Comparison of ENCODE assay signal across 14 cellular contexts in genomic region chr3:156688849-156689452, GRCh38. TPM values are rescaled to one million over a fixed set of nuclear protein-coding genes. Genes with fewer than 3 reads are reported as not detected.
A peak's percentile ranks its signal among the peaks of the same experiment; 100 is the strongest.
DNase-seq lines count a peak whose midpoint lies in the region; ATAC-seq and TF ChIP-seq lines count a peak whose summit lies in the region.
"Had no signal": no experiment of that assay in that cellular context is flagged by ENCODE, and none has a peak within 500 bp of the region (broad histone marks: within the 10 kb centered on the region; RNA-seq: fewer than 3 reads in every experiment).

No MANE protein-coding gene starts in this region.

- ATAC-seq in natural killer cell treated with Interleukin-12 subunit alpha and Interleukin-12 subunit beta and Interleukin-15 and Interleukin-18, amount 100 ng/mL, for 72 hours, result no peak
- no peak for ATAC-seq in natural killer cell

- H3K27ac ChIP-seq in fibroblast of lung (ENCODE audit: insufficient read depth, low read length), result peak overlapping the region; percentile 75
- H3K27ac ChIP-seq: C4-2B, prostate gland, SJCRH30 had no signal

- H3K79me2 ChIP-seq in fibroblast of lung (ENCODE audit: control insufficient read depth, insufficient read depth, low read length), result peaks cover 83% of the 10 kb centered on the region

- no peak overlapping the region for H3K4me2 ChIP-seq in fibroblast of lung (ENCODE audit: extremely low read depth, insufficient read depth, low read length)

- peaks cover 23% of the 10 kb centered on the region for H3K4me1 ChIP-seq in fibroblast of lung (ENCODE audit: control insufficient read depth, extremely low read depth, insufficient read depth, low read length)

- no peaks in the 10 kb centered on the region for H4K20me1 ChIP-seq in fibroblast of lung (ENCODE audit: control insufficient read depth, extremely low read depth, insufficient read depth, low read length)

- peak overlapping the region in 1 of 4 experiments; percentile 11 for H3K4me3 ChIP-seq in fibroblast of lung (replicated peaks in 1 of 4; ENCODE audit: control extremely low read depth in 1 of 4, insufficient read depth in 1 of 4, low read depth in 3 of 4, low read length in 4 of 4)
- H3K4me3 ChIP-seq: prostate gland, SJCRH30 had no signal

- H3K4me1 Mint-ChIP-seq in natural killer cell treated with Interleukin-12 subunit alpha and Interleukin-12 subunit beta and Interleukin-15 and Interleukin-18, amount 100 ng/mL, for 72 hours (ENCODE audit: low read depth in 2 of 2), result peaks cover 54 to 61% of the 10 kb centered on the region in 2 donors
- peaks cover 72 to 74% of the 10 kb centered on the region in 2 donors for H3K4me1 Mint-ChIP-seq in natural killer cell

- TF ChIP-seq CTCF in natural killer cell (IDR thresholded peaks at IDR 0.05) (no peak), fibroblast of lung (conservative IDR thresholded peaks at IDR 0.05 in 1 of 2, IDR thresholded peaks at IDR 0.05 in 1 of 2; ENCODE audit: low read depth in 1 of 2, low read length in 2 of 2) (no peak)

- peak overlapping the region; percentile 69 for H3K4me3 Mint-ChIP-seq in natural killer cell treated with Interleukin-12 subunit alpha and Interleukin-12 subunit beta and Interleukin-15 and Interleukin-18, amount 100 ng/mL, for 72 hours
- H3K4me3 Mint-ChIP-seq in natural killer cell, result no peak overlapping the region
- H3K4me3 Mint-ChIP-seq: activated CD4-positive, alpha-beta memory T cell treated with anti-CD3 and anti-CD28 coated beads for 36 hours had no signal

- H3K36me3 ChIP-seq in fibroblast of lung (ENCODE audit: control insufficient read depth, insufficient read depth, low read length), result no peaks in the 10 kb centered on the region
- H3K36me3 ChIP-seq: prostate gland had no signal

- H3K9me3 Mint-ChIP-seq in natural killer cell treated with Interleukin-12 subunit alpha and Interleukin-12 subunit beta and Interleukin-15 and Interleukin-18, amount 100 ng/mL, for 72 hours, result no peaks in the 10 kb centered on the region
- no peaks in the 10 kb centered on the region for H3K9me3 Mint-ChIP-seq in natural killer cell
- H3K9me3 Mint-ChIP-seq: activated CD4-positive, alpha-beta memory T cell treated with anti-CD3 and anti-CD28 coated beads for 36 hours had no signal

- H3K9ac ChIP-seq in fibroblast of lung (ENCODE audit: insufficient read depth, low read length), result no peak overlapping the region

- H2AFZ ChIP-seq in fibroblast of lung (ENCODE audit: low read length), result no peak overlapping the region

- no peaks in the 10 kb centered on the region for H3K27me3 Mint-ChIP-seq in natural killer cell treated with Interleukin-12 subunit alpha and Interleukin-12 subunit beta and Interleukin-15 and Interleukin-18, amount 100 ng/mL, for 72 hours
- no peaks in the 10 kb centered on the region for H3K27me3 Mint-ChIP-seq in natural killer cell (ENCODE audit: low read depth in 2 of 2)
- H3K27me3 Mint-ChIP-seq: activated CD4-positive, alpha-beta memory T cell treated with anti-CD3 and anti-CD28 coated beads for 36 hours had no signal

- no peaks in the 10 kb centered on the region for H3K9me3 ChIP-seq in fibroblast of lung (ENCODE audit: control insufficient read depth, insufficient read depth, low read depth, low read length)
- H3K9me3 ChIP-seq: prostate gland, SJCRH30 had no signal

- no peak for DNase-seq in natural killer cell treated with Interleukin-12 subunit alpha and Interleukin-12 subunit beta and Interleukin-15 and Interleukin-18, amount 100 ng/mL, for 72 hours (ENCODE audit: low spot score)
- DNase-seq in natural killer cell (no peak), NCI-H2029 (lab: John Stamatoyannopoulos, UW) (peak; percentile 36), fibroblast of lung (ENCODE audit: low read depth in 2 of 2) (no peak), GM19238 (ENCODE audit: insufficient read length, low spot score) (no peak), hippocampal formation (lab: John Stamatoyannopoulos, UW) (no peak), KBM-7 (no peak)
- DNase-seq: activated CD4-positive, alpha-beta memory T cell treated with anti-CD3 and anti-CD28 coated beads for 36 hours; anterior cingulate cortex; cortex of kidney; NCI-H187; SJCRH30 had no signal

- peak overlapping the region; percentile 60 to 92 for H3K27ac Mint-ChIP-seq in natural killer cell treated with Interleukin-12 subunit alpha and Interleukin-12 subunit beta and Interleukin-15 and Interleukin-18, amount 100 ng/mL, for 72 hours
- peak overlapping the region in 1 of 2 donors; percentile 41 for H3K27ac Mint-ChIP-seq in natural killer cell

- no peaks in the 10 kb centered on the region for H3K27me3 ChIP-seq in fibroblast of lung (ENCODE audit: control insufficient read depth, insufficient read depth, low read length)
- H3K27me3 ChIP-seq: SJCRH30 had no signal

- intact Hi-C loops in natural killer cell (cut with micrococcal nuclease), result no loop called here

- peaks cover 16% of the 10 kb centered on the region for H3K36me3 Mint-ChIP-seq in natural killer cell treated with Interleukin-12 subunit alpha and Interleukin-12 subunit beta and Interleukin-15 and Interleukin-18, amount 100 ng/mL, for 72 hours
- H3K36me3 Mint-ChIP-seq in natural killer cell, result no peaks in the 10 kb centered on the region

- in situ Hi-C loops in KBM-7 (cut with MboI; ENCODE audit: low pct_unique_long_range_greater_than_20kb, low sequenced_read_pairs), result no loop called here

RNA-seq across cellular contexts. Expression of gene TIPARP, which starts 14.6 kb away (rescaled TPM):
- total RNA-seq in natural killer cell treated with Interleukin-12 subunit alpha and Interleukin-12 subunit beta and Interleukin-15 and Interleukin-18, amount 100 ng/mL, for 72 hours, result 10 to 100 TPM; 35.9 to 38.0 TPM
- total RNA-seq in natural killer cell (100 to 1,000 TPM; 129 to 249 (median 147) TPM), fibroblast of lung (15.9 and 22.1 TPM in 2 replicates)
- polyA plus RNA-seq in fibroblast of lung, result 8.6 and 11.8 TPM in 2 replicates
- polyA plus RNA-seq in fibroblast of lung (2012), result 7.7 and 10.8 TPM in 2 replicates
- 5.3 and 9.9 TPM in 2 replicates for polyA minus RNA-seq in fibroblast of lung (ENCODE audit: low replicate concordance)
